Comparison of ENCODE assay signal across 23 cellular contexts in genomic region chr12:96752211-96752610, GRCh38.
"Had no signal": no experiment of that assay in that cellular context is flagged by ENCODE, and none has a peak within 500 bp of the region (broad histone marks: within the 10 kb centered on the region; RNA-seq: fewer than 3 reads in every experiment).

No MANE protein-coding gene starts in this region.

- H3K27ac Mint-ChIP-seq: memory B cell; naive thymus-derived CD4-positive, alpha-beta T cell; natural killer cell treated with Interleukin-12 subunit alpha and Interleukin-12 subunit beta and Interleukin-15 and Interleukin-18, amount 100 ng/mL, for 72 hours; progenitor cell of endocrine pancreas; stimulated activated memory B cell treated with anti-CD40 and anti-IgM and Interleukin-4, amounts not matched to agents 10 μg/mL and 1 μg/mL and 100 μg/mL, for 72 hours; stimulated activated naive CD8-positive, alpha-beta T cell treated with anti-CD3 and anti-CD28 coated beads, Interleukin-15, amount 100 ng/mL, for 72 hours had no signal

- DNase-seq: islet precursor cell; left ventricle myocardium inferior; midbrain; mucosa of descending colon; naive thymus-derived CD4-positive, alpha-beta T cell; ovary; right lobe of liver; stimulated activated CD4-positive, alpha-beta T cell treated with anti-CD3 and anti-CD28 coated beads, Interleukin-12 subunit alpha, Interleukin-12 subunit beta, amount 100 ng/mL, for 4 hours; stimulated activated CD4-positive, alpha-beta T cell treated with anti-CD3 and anti-CD28 coated beads, Interleukin-4, amount 100 ng/mL, for 24 hours; stimulated activated naive CD4-positive, alpha-beta T cell treated with Interleukin-2 at 50 U/mL for 16 hours; stimulated activated naive CD8-positive, alpha-beta T cell treated with anti-CD3 and anti-CD28 coated beads, Interleukin-15, amount 100 ng/mL, for 72 hours; substantia nigra; testis; thyroid gland; transverse colon; upper lobe of left lung had no signal

- H3K27ac ChIP-seq: left ventricle myocardium inferior, ovary, right atrium auricular region, right lobe of liver, testis, thyroid gland, transverse colon, upper lobe of left lung, vagina had no signal

- H3K4me1 ChIP-seq: left ventricle myocardium inferior, right atrium auricular region, right lobe of liver, testis, thyroid gland, transverse colon, upper lobe of left lung, vagina had no signal

- ATAC-seq: mucosa of descending colon; naive thymus-derived CD4-positive, alpha-beta T cell; natural killer cell treated with Interleukin-12 subunit alpha and Interleukin-12 subunit beta and Interleukin-15 and Interleukin-18, amount 100 ng/mL, for 72 hours; right lobe of liver; stimulated activated memory B cell treated with anti-CD40 and anti-IgM and Interleukin-4, amounts not matched to agents 10 μg/mL and 1 μg/mL and 100 μg/mL, for 72 hours; stimulated activated naive CD8-positive, alpha-beta T cell treated with anti-CD3 and anti-CD28 coated beads, Interleukin-15, amount 100 ng/mL, for 72 hours had no signal

- H3K27me3 ChIP-seq: ovary, right atrium auricular region, right lobe of liver, testis, thyroid gland, transverse colon, upper lobe of left lung, vagina had no signal

- H3K4me3 Mint-ChIP-seq: memory B cell; naive thymus-derived CD4-positive, alpha-beta T cell; natural killer cell treated with Interleukin-12 subunit alpha and Interleukin-12 subunit beta and Interleukin-15 and Interleukin-18, amount 100 ng/mL, for 72 hours; stimulated activated memory B cell treated with anti-CD40 and anti-IgM and Interleukin-4, amounts not matched to agents 10 μg/mL and 1 μg/mL and 100 μg/mL, for 72 hours; stimulated activated naive CD8-positive, alpha-beta T cell treated with anti-CD3 and anti-CD28 coated beads, Interleukin-15, amount 100 ng/mL, for 72 hours had no signal

- H3K36me3 Mint-ChIP-seq: memory B cell; natural killer cell treated with Interleukin-12 subunit alpha and Interleukin-12 subunit beta and Interleukin-15 and Interleukin-18, amount 100 ng/mL, for 72 hours; stimulated activated memory B cell treated with anti-CD40 and anti-IgM and Interleukin-4, amounts not matched to agents 10 μg/mL and 1 μg/mL and 100 μg/mL, for 72 hours had no signal

- H3K4me3 ChIP-seq: left ventricle myocardium inferior, lung, mucosa of descending colon, ovary, right atrium auricular region, right lobe of liver, testis, thyroid gland, transverse colon, upper lobe of left lung, vagina had no signal

- H3K9me3 Mint-ChIP-seq: memory B cell; naive thymus-derived CD4-positive, alpha-beta T cell; natural killer cell treated with Interleukin-12 subunit alpha and Interleukin-12 subunit beta and Interleukin-15 and Interleukin-18, amount 100 ng/mL, for 72 hours; stimulated activated memory B cell treated with anti-CD40 and anti-IgM and Interleukin-4, amounts not matched to agents 10 μg/mL and 1 μg/mL and 100 μg/mL, for 72 hours; stimulated activated naive CD8-positive, alpha-beta T cell treated with anti-CD3 and anti-CD28 coated beads, Interleukin-15, amount 100 ng/mL, for 72 hours had no signal

- H3K36me3 ChIP-seq: left ventricle myocardium inferior, ovary, right atrium auricular region, right lobe of liver, thyroid gland, transverse colon, upper lobe of left lung, vagina had no signal

- H3K4me1 Mint-ChIP-seq: memory B cell; stimulated activated memory B cell treated with anti-CD40 and anti-IgM and Interleukin-4, amounts not matched to agents 10 μg/mL and 1 μg/mL and 100 μg/mL, for 72 hours; stimulated activated naive CD8-positive, alpha-beta T cell treated with anti-CD3 and anti-CD28 coated beads, Interleukin-15, amount 100 ng/mL, for 72 hours had no signal

- H3K27me3 Mint-ChIP-seq: progenitor cell of endocrine pancreas had no signal

- H3K9me3 ChIP-seq: mucosa of descending colon, ovary, right atrium auricular region, right lobe of liver, testis, thyroid gland, transverse colon, upper lobe of left lung, vagina had no signal
